ENCODE assay signal across 2 cellular contexts in genomic region chr6:13868236-13868635, GRCh38.
TF ChIP-seq lines count a peak whose summit lies in the region.

No MANE protein-coding gene starts in this region.

TF ChIP-seq in IMR-90, 13 proteins besides CTCF, POLR2A, EP300 and RAD21:
- no peak for TF ChIP-seq CEBPB (IDR thresholded peaks at IDR 0.05; ENCODE audit: low read depth, low read length)
- TF ChIP-seq MAZ (IDR thresholded peaks at IDR 0.05; ENCODE audit: borderline replicate concordance, low read depth, low read length) = no peak
- no peak for TF ChIP-seq FOS (IDR thresholded peaks at IDR 0.05; ENCODE audit: low read depth, low read length)
- TF ChIP-seq NFE2L2 (IDR thresholded peaks at IDR 0.05; ENCODE audit: low read depth, low read length) = no peak
- no peak for TF ChIP-seq ELK1 (IDR thresholded peaks at IDR 0.05; ENCODE audit: borderline replicate concordance, low read depth, low read length)
- no peak for TF ChIP-seq RCOR1 (IDR thresholded peaks at IDR 0.05; ENCODE audit: insufficient replicate concordance, low read length)
- TF ChIP-seq CHD1 (IDR thresholded peaks at IDR 0.05; ENCODE audit: low read depth, low read length) = no peak
- no peak for TF ChIP-seq RFX5 (IDR thresholded peaks at IDR 0.05; ENCODE audit: low read depth, low read length)
- no peak for TF ChIP-seq SMC3 (IDR thresholded peaks at IDR 0.05; ENCODE audit: low read depth, low read length)
- no peak for TF ChIP-seq MXI1 (IDR thresholded peaks at IDR 0.05; ENCODE audit: borderline replicate concordance, low read depth, low read length)
- no peak for TF ChIP-seq MAFK (IDR thresholded peaks at IDR 0.05; ENCODE audit: low read depth, low read length)
- TF ChIP-seq BHLHE40 (IDR thresholded peaks at IDR 0.05; ENCODE audit: low read depth, low read length) = no peak
- no peak for TF ChIP-seq USF2 (IDR thresholded peaks at IDR 0.05; ENCODE audit: low read depth, low read length)

TF ChIP-seq in H1, 55 proteins besides CTCF, POLR2A, EP300 and RAD21:
- no peak for TF ChIP-seq RFX5 (IDR thresholded peaks at IDR 0.05; ENCODE audit: borderline replicate concordance, low read depth, low read length)
- no peak for TF ChIP-seq JUND (IDR thresholded peaks at IDR 0.05; ENCODE audit: low read length)
- no peak for TF ChIP-seq TEAD4 (IDR thresholded peaks at IDR 0.05; ENCODE audit: low read depth, low read length)
- no peak for TF ChIP-seq ASH2L (IDR thresholded peaks at IDR 0.05; ENCODE audit: low read length)
- no peak for TF ChIP-seq CREB1 (IDR thresholded peaks at IDR 0.05)
- TF ChIP-seq TCF12 (IDR thresholded peaks at IDR 0.05; ENCODE audit: low read depth, low read length) = no peak
- no peak for TF ChIP-seq CHD1 (IDR thresholded peaks at IDR 0.05; ENCODE audit: low read depth, low read length)
- no peak for TF ChIP-seq SP1 (IDR thresholded peaks at IDR 0.05; ENCODE audit: low read depth, low read length)
- TF ChIP-seq BCL11A (IDR thresholded peaks at IDR 0.05; ENCODE audit: low read depth in 2 of 2, low read length in 2 of 2) = no peak
- TF ChIP-seq HDAC2 (IDR thresholded peaks at IDR 0.05; ENCODE audit: borderline replicate concordance in 1 of 2, low read depth in 2 of 2, low read length in 2 of 2) = no peak
- TF ChIP-seq CHD2 (IDR thresholded peaks at IDR 0.05; ENCODE audit: low read length) = no peak
- TF ChIP-seq RNF2 (IDR thresholded peaks at IDR 0.05; ENCODE audit: borderline replicate concordance, low read depth, low read length, missing control alignments, poor library complexity, severe bottlenecking) = no peak
- TF ChIP-seq EZH2 (IDR thresholded peaks at IDR 0.05; ENCODE audit: low read depth, low read length, severe bottlenecking) = no peak
- TF ChIP-seq BRCA1 (IDR thresholded peaks at IDR 0.05; ENCODE audit: low read depth, low read length) = no peak
- TF ChIP-seq KDM5A (IDR thresholded peaks at IDR 0.05; ENCODE audit: low read length) = no peak
- TF ChIP-seq RBBP5 (IDR thresholded peaks at IDR 0.05; ENCODE audit: borderline replicate concordance, low read depth, low read length) = no peak
